ENCODE assay signal across 20 cellular contexts in genomic region chr10:69326692-69327091, GRCh38. TPM values are rescaled to one million over a fixed set of nuclear protein-coding genes. Genes with fewer than 3 reads are reported as not detected.
DNase-seq lines count a peak whose midpoint lies in the region; ATAC-seq and TF ChIP-seq lines count a peak whose summit lies in the region.
"Had no signal": no experiment of that assay in that cellular context is flagged by ENCODE, and none has a peak within 500 bp of the region (broad histone marks: within the 10 kb centered on the region; RNA-seq: fewer than 3 reads in every experiment).

No MANE protein-coding gene starts in this region.

- POLR2A ChIA-PET in Panc1 (lab: Charles Lee): interaction anchor here (0.7 kb wide), 1 partner anchor 91 kb away, joined by 16 read pairs; no protein-coding TSS in a partner anchor

- H3K36me3 ChIP-seq in Panc1 (ENCODE audit: control insufficient read depth, insufficient read depth, low read length) (no peaks in the 10 kb centered on the region), gastrocnemius medialis (no peaks in the 10 kb centered on the region), endodermal cell (ENCODE audit: control insufficient read depth, insufficient read depth, low read length) (no peaks in the 10 kb centered on the region)
- H3K36me3 ChIP-seq: right lobe of liver had no signal

- H3K27me3 Mint-ChIP-seq in activated T-cell treated with anti-CD3 and anti-CD28 coated beads, Interleukin-2, amount 50 U/mL, for 24 hours: no peaks in the 10 kb centered on the region
- H3K27me3 Mint-ChIP-seq in activated T-cell treated with anti-CD3 and anti-CD28 coated beads, Interleukin-2, amount 50 U/mL, for 4 hours (ENCODE audit: low read depth): no peaks in the 10 kb centered on the region
- H3K27me3 Mint-ChIP-seq in glutamatergic neuron (ENCODE audit: unreplicated experiment) (peaks cover 4% of the 10 kb centered on the region), endodermal cell (ENCODE audit: insufficient read depth) (no peaks in the 10 kb centered on the region)
- H3K27me3 Mint-ChIP-seq: activated CD4-positive, alpha-beta T cell treated with anti-CD3 and anti-CD28 coated beads, Interleukin-2, amount 10 ng/mL, durations not matched to agents 7 days and 5 days; naive B cell had no signal

- H3K9me3 Mint-ChIP-seq in activated T-cell treated with anti-CD3 and anti-CD28 coated beads, Interleukin-2, amount 50 U/mL, for 24 hours: no peaks in the 10 kb centered on the region
- no peaks in the 10 kb centered on the region for H3K9me3 Mint-ChIP-seq in activated T-cell treated with anti-CD3 and anti-CD28 coated beads, Interleukin-2, amount 50 U/mL, for 4 hours
- peaks cover 12% of the 10 kb centered on the region for H3K9me3 Mint-ChIP-seq in glutamatergic neuron (ENCODE audit: unreplicated experiment)
- H3K9me3 Mint-ChIP-seq in endodermal cell: no peaks in the 10 kb centered on the region
- H3K9me3 Mint-ChIP-seq: activated CD4-positive, alpha-beta T cell treated with anti-CD3 and anti-CD28 coated beads, Interleukin-2, amount 10 ng/mL, durations not matched to agents 7 days and 5 days; naive B cell had no signal

- TF ChIP-seq POLR2A in gastrocnemius medialis (IDR thresholded peaks at IDR 0.05): no peak

- no peak overlapping the region for H3K9ac ChIP-seq in endodermal cell (ENCODE audit: extremely low read depth, low read length, poor library complexity, severe bottlenecking)
- H3K9ac ChIP-seq: GM23248 had no signal

- H3K27ac ChIP-seq in Panc1 (ENCODE audit: low read length): peak overlapping the region; percentile 54
- peak overlapping the region; percentile 87 to 97 (median 93) for H3K27ac ChIP-seq in gastrocnemius medialis
- no peak overlapping the region for H3K27ac ChIP-seq in endodermal cell (ENCODE audit: low read depth, low read length)
- H3K27ac ChIP-seq: A549, GM23248, right lobe of liver had no signal

- H3K9me3 ChIP-seq in Panc1 (ENCODE audit: control insufficient read depth, insufficient read depth, low read depth, low read length) (no peaks in the 10 kb centered on the region), gastrocnemius medialis (no peaks in the 10 kb centered on the region), endodermal cell (ENCODE audit: control insufficient read depth, low read length) (no peaks in the 10 kb centered on the region)
- H3K9me3 ChIP-seq: A549, Caco-2, right lobe of liver had no signal

- CTCF ChIA-PET in Panc1 (lab: Charles Lee): interaction anchor here (0.7 kb wide), 2 partner anchors 8 to 26 kb away, joined by 9 to 10 read pairs; no protein-coding TSS in a partner anchor

- BruUV-seq in Panc1 (replicated peaks; lab: Mats Ljungman, UMichigan): no TSS peak

- peaks cover 60% of the 10 kb centered on the region for H3K36me3 Mint-ChIP-seq in activated T-cell treated with anti-CD3 and anti-CD28 coated beads, Interleukin-2, amount 50 U/mL, for 24 hours (ENCODE audit: low read depth)
- H3K36me3 Mint-ChIP-seq in activated T-cell treated with anti-CD3 and anti-CD28 coated beads, Interleukin-2, amount 50 U/mL, for 4 hours (ENCODE audit: insufficient read depth): peaks cover 6% of the 10 kb centered on the region
- H3K36me3 Mint-ChIP-seq in glutamatergic neuron (ENCODE audit: unreplicated experiment) (peaks cover 6% of the 10 kb centered on the region), endodermal cell (ENCODE audit: low read depth) (no peaks in the 10 kb centered on the region)
- H3K36me3 Mint-ChIP-seq: naive B cell had no signal

- peaks cover 75% of the 10 kb centered on the region for H3K4me1 Mint-ChIP-seq in activated T-cell treated with anti-CD3 and anti-CD28 coated beads, Interleukin-2, amount 50 U/mL, for 24 hours (ENCODE audit: low read depth)
- H3K4me1 Mint-ChIP-seq in activated T-cell treated with anti-CD3 and anti-CD28 coated beads, Interleukin-2, amount 50 U/mL, for 4 hours (ENCODE audit: low read depth): peaks cover 67% of the 10 kb centered on the region
- H3K4me1 Mint-ChIP-seq in glutamatergic neuron (ENCODE audit: low read depth, unreplicated experiment): peaks cover 54% of the 10 kb centered on the region
- H3K4me1 Mint-ChIP-seq in endodermal cell: peaks cover 42% of the 10 kb centered on the region

- no peak for TF ChIP-seq CTCF in Panc1 (IDR thresholded peaks at IDR 0.05)
- no peak for TF ChIP-seq CTCF in glutamatergic neuron (IDR thresholded peaks at IDR 0.05; ENCODE audit: partially characterized antibody, unreplicated experiment)
- no peak for TF ChIP-seq CTCF in gastrocnemius medialis (IDR thresholded peaks at IDR 0.05 in 4 of 5, conservative IDR thresholded peaks at IDR 0.05 in 1 of 5)
- TF ChIP-seq CTCF in endodermal cell (conservative IDR thresholded peaks at IDR 0.05): no peak

- H3K27me3 ChIP-seq in Panc1 (ENCODE audit: control insufficient read depth, insufficient read depth, low read length): no peaks in the 10 kb centered on the region
- no peaks in the 10 kb centered on the region for H3K27me3 ChIP-seq in gastrocnemius medialis
- H3K27me3 ChIP-seq in endodermal cell (ENCODE audit: control insufficient read depth, insufficient read depth, low read length, poor library complexity, severe bottlenecking): no peaks in the 10 kb centered on the region
- H3K27me3 ChIP-seq: brain microvascular endothelial cell, right lobe of liver had no signal

- intact Hi-C loops in Panc1 (cut with micrococcal nuclease; ENCODE audit: unreplicated experiment) (loop anchor here (5.0 kb wide), 1 partner anchor 89 kb away; no protein-coding TSS in a partner anchor), gastrocnemius medialis (cut with DNase I; ENCODE audit: low total_unique reads) (no loop called here)

- no peak for ATAC-seq in activated T-cell treated with anti-CD3 and anti-CD28 coated beads, Interleukin-2, amount 50 U/mL, for 4 hours
- no peak for ATAC-seq in Panc1
- ATAC-seq in gastrocnemius medialis: no peak

- no peak overlapping the region for H3K4me3 ChIP-seq in Panc1 (ENCODE audit: low read depth in 2 of 2, low read length in 2 of 2)
- H3K4me3 ChIP-seq in gastrocnemius medialis: no peak overlapping the region
- no peak overlapping the region for H3K4me3 ChIP-seq in endodermal cell (ENCODE audit: low read length)
- H3K4me3 ChIP-seq: A549, GM23248, right lobe of liver had no signal

- WGBS in endodermal cell (ENCODE audit: insufficient coverage in 1 of 2, insufficient read length in 1 of 2), 2 experiments: 86% methylated on average over 2 of the region's 3 CpGs; no CpG with 5 or more reads in 1 of the 2 experiments

- no peak overlapping the region for H3K4me3 Mint-ChIP-seq in activated T-cell treated with anti-CD3 and anti-CD28 coated beads, Interleukin-2, amount 50 U/mL, for 24 hours
- no peak overlapping the region for H3K4me3 Mint-ChIP-seq in activated T-cell treated with anti-CD3 and anti-CD28 coated beads, Interleukin-2, amount 50 U/mL, for 4 hours
- H3K4me3 Mint-ChIP-seq in glutamatergic neuron (ENCODE audit: unreplicated experiment) (peak overlapping the region; percentile 85), endodermal cell (no peak overlapping the region)

- H3K4me1 ChIP-seq in Panc1 (ENCODE audit: control insufficient read depth, insufficient read depth, low read length): peaks cover 49% of the 10 kb centered on the region
- H3K4me1 ChIP-seq in gastrocnemius medialis: peaks cover 64 to 88% of the 10 kb centered on the region in 2 donors
- H3K4me1 ChIP-seq in endodermal cell (ENCODE audit: control insufficient read depth, insufficient read depth, low read length): no peaks in the 10 kb centered on the region

- peak overlapping the region; percentile 86 for H3K27ac Mint-ChIP-seq in activated T-cell treated with anti-CD3 and anti-CD28 coated beads, Interleukin-2, amount 50 U/mL, for 24 hours
- H3K27ac Mint-ChIP-seq in glutamatergic neuron (ENCODE audit: unreplicated experiment) (peak overlapping the region; percentile 95), endodermal cell (no peak overlapping the region)

- DNase-seq in activated T-cell treated with anti-CD3 and anti-CD28 coated beads, Interleukin-2, amount 50 U/mL, for 24 hours: no peak
- no peak for DNase-seq in activated T-cell treated with anti-CD3 and anti-CD28 coated beads, Interleukin-2, amount 50 U/mL, for 4 hours
- DNase-seq in Panc1 (ENCODE audit: low read depth, low spot score) (no peak), glutamatergic neuron (no peak), gastrocnemius medialis (no peak), amygdala (lab: John Stamatoyannopoulos, UW) (no peak), endodermal cell (no peak)
- no peak for DNase-seq in stimulated activated CD4-positive, alpha-beta T cell treated with anti-CD3 and anti-CD28 coated beads, Interleukin-4, amount 100 ng/mL, for 1 hour
- DNase-seq: activated CD4-positive, alpha-beta T cell treated with anti-CD3 and anti-CD28 coated beads, Interleukin-2, amount 10 ng/mL, durations not matched to agents 7 days and 5 days; Caco-2; effector memory CD4-positive, alpha-beta T cell; GF-D8; GM23248; naive B cell; NCI-H187; NCI-H524; right lobe of liver; stimulated activated naive CD4-positive, alpha-beta T cell treated with Interleukin-2 at 50 U/mL for 16 hours had no signal

- in situ Hi-C loops in Panc1 (cut with HindIII; ENCODE audit: low pct_unique_long_range_greater_than_20kb, low sequenced_read_pairs) (no loop called here), gastrocnemius medialis (cut with MboI; ENCODE audit: low sequenced_read_pairs in 4 of 4) (loop anchor here in 1 of 4 donors (10.0 kb wide), 1 partner anchor 58 kb away; no protein-coding TSS in a partner anchor)

RNA-seq across cellular contexts. Expression of gene HK1, which starts 48.4 kb away (rescaled TPM):
- 100 to 1,000 TPM; 147 to 169 (median 165) TPM for total RNA-seq in activated T-cell treated with anti-CD3 and anti-CD28 coated beads, Interleukin-2, amount 50 U/mL, for 4 hours
- total RNA-seq in Panc1 (2021; ENCODE audit: unreplicated experiment) (74.4 TPM), glutamatergic neuron (ENCODE audit: unreplicated experiment) (240 TPM), gastrocnemius medialis (100 to 1,000 TPM; 168 to 331 (median 246) TPM), endodermal cell (10 to 100 TPM; 38.0 to 78.8 TPM)
- polyA plus RNA-seq in Panc1 (2012; ENCODE audit: insufficient read length): 101 TPM
- 48.2 TPM for polyA plus RNA-seq in endodermal cell (2013, experiment 1 of 2)
- 45.5 TPM for polyA plus RNA-seq in endodermal cell (2013, experiment 2 of 2)
